10 cellular contexts compared by ENCODE assay signal in genomic region chr4:4387531-4388311, GRCh38. TPM values are rescaled to one million over a fixed set of nuclear protein-coding genes. Genes with fewer than 3 reads are reported as not detected.
DNase-seq lines count a peak whose midpoint lies in the region; ATAC-seq lines count a peak whose summit lies in the region.
"Had no signal": no experiment of that assay in that cellular context is flagged by ENCODE, and none has a peak within 500 bp of the region (broad histone marks: within the 10 kb centered on the region; RNA-seq: fewer than 3 reads in every experiment).

No MANE protein-coding gene starts in this region.

- peaks cover 5% of the 10 kb centered on the region; the same call in 1 of the 2 replicates for H3K4me1 ChIP-seq in iPS DF 6.9 (ENCODE audit: control insufficient read depth, insufficient read depth, low read length)

- no peaks in the 10 kb centered on the region for H3K9me3 Mint-ChIP-seq in activated CD4-positive, alpha-beta T cell treated with anti-CD3 and anti-CD28 coated beads, Interleukin-2, amount 10 ng/mL, durations not matched to agents 24 days and 14 days
- H3K9me3 Mint-ChIP-seq in activated T-cell treated with anti-CD3 and anti-CD28 coated beads, Interleukin-2, amount 50 U/mL, for 72 hours: no peaks in the 10 kb centered on the region
- H3K9me3 Mint-ChIP-seq: activated T-helper 2 cell treated with anti-CD3 and anti-CD28 coated beads, Interferon-gamma antibody, Interleukin-2, Interleukin-4, amounts not matched to agents 10 μg/mL and 5 μg/mL and 100 μg/mL, durations not matched to agents 14 hours and 24 hours and 36 hours had no signal

- peaks cover 40% of the 10 kb centered on the region for H3K27me3 Mint-ChIP-seq in activated CD4-positive, alpha-beta T cell treated with anti-CD3 and anti-CD28 coated beads, Interleukin-2, amount 10 ng/mL, durations not matched to agents 24 days and 14 days
- peaks cover 35% of the 10 kb centered on the region for H3K27me3 Mint-ChIP-seq in activated T-cell treated with anti-CD3 and anti-CD28 coated beads, Interleukin-2, amount 50 U/mL, for 72 hours (ENCODE audit: low read depth)

- no peaks in the 10 kb centered on the region for H3K36me3 Mint-ChIP-seq in activated CD4-positive, alpha-beta T cell treated with anti-CD3 and anti-CD28 coated beads, Interleukin-2, amount 10 ng/mL, durations not matched to agents 24 days and 14 days (ENCODE audit: low read depth)
- no peaks in the 10 kb centered on the region for H3K36me3 Mint-ChIP-seq in activated T-cell treated with anti-CD3 and anti-CD28 coated beads, Interleukin-2, amount 50 U/mL, for 72 hours (ENCODE audit: insufficient read depth in 2 of 2)

- peaks cover 3% of the 10 kb centered on the region for H3K4me1 Mint-ChIP-seq in activated CD4-positive, alpha-beta T cell treated with anti-CD3 and anti-CD28 coated beads, Interleukin-2, amount 10 ng/mL, durations not matched to agents 24 days and 14 days
- H3K4me1 Mint-ChIP-seq in activated T-cell treated with anti-CD3 and anti-CD28 coated beads, Interleukin-2, amount 50 U/mL, for 72 hours (ENCODE audit: low read depth): no peaks in the 10 kb centered on the region

- peak overlapping the region; percentile 81 for H3K4me3 ChIP-seq in iPS DF 6.9 (ENCODE audit: low read length)

- no peak for DNase-seq in activated CD4-positive, alpha-beta T cell treated with anti-CD3 and anti-CD28 coated beads, Interleukin-2, amount 10 ng/mL, durations not matched to agents 24 days and 14 days
- DNase-seq in activated CD4-positive, alpha-beta T cell treated with anti-CD3 and anti-CD28 coated beads, Interleukin-2, amount 50 U/mL, for 4 hours: no peak
- peak in 1 of 2 donors; percentile 15 for DNase-seq in activated T-cell treated with anti-CD3 and anti-CD28 coated beads, Interleukin-2, amount 50 U/mL, for 72 hours
- DNase-seq in iPS DF 6.9 (ENCODE audit: low read depth, low spot score) (no peak), HT-29 (ENCODE audit: low spot score) (no peak), SW 1271 (lab: John Stamatoyannopoulos, UW) (no peak)
- DNase-seq in stimulated activated naive CD8-positive, alpha-beta T cell treated with anti-CD3 and anti-CD28 coated beads, Interleukin-15, Interleukin-2, amounts not matched to agents 100 U/mL and 50 U/mL, for 24 hours: peak; percentile 19
- no peak for DNase-seq in stimulated activated CD4-positive, alpha-beta T cell treated with anti-CD3 and anti-CD28 coated beads, Interleukin-2, amount 100 ng/mL, for 48 hours

- peaks cover 2% of the 10 kb centered on the region; the same call in 1 of the 2 replicates for H3K36me3 ChIP-seq in iPS DF 6.9 (ENCODE audit: control insufficient read depth, insufficient read depth, low read length)

- WGBS in iPS DF 6.9 (ENCODE audit: insufficient coverage, insufficient read length): no CpG with 5 or more reads among the region's 62 CpGs

- no peak overlapping the region for H3K27ac Mint-ChIP-seq in activated CD4-positive, alpha-beta T cell treated with anti-CD3 and anti-CD28 coated beads, Interleukin-2, amount 10 ng/mL, durations not matched to agents 24 days and 14 days
- H3K27ac Mint-ChIP-seq in activated T-cell treated with anti-CD3 and anti-CD28 coated beads, Interleukin-2, amount 50 U/mL, for 72 hours: no peak overlapping the region
- H3K27ac Mint-ChIP-seq: activated T-helper 2 cell treated with anti-CD3 and anti-CD28 coated beads, Interferon-gamma antibody, Interleukin-2, Interleukin-4, amounts not matched to agents 10 μg/mL and 5 μg/mL and 100 μg/mL, durations not matched to agents 14 hours and 24 hours and 36 hours had no signal

- H3K27me3 ChIP-seq in iPS DF 6.9 (ENCODE audit: control insufficient read depth, insufficient read depth, low read length): peaks cover 7% of the 10 kb centered on the region; the same call in 1 of the 2 replicates

- no peaks in the 10 kb centered on the region for H3K9me3 ChIP-seq in iPS DF 6.9 (ENCODE audit: control insufficient read depth, insufficient read depth, low read length)

- H3K27ac ChIP-seq in iPS DF 6.9 (ENCODE audit: low read length): no peak overlapping the region
- H3K27ac ChIP-seq: HL-60 had no signal

- intact Hi-C loops in activated CD4-positive, alpha-beta T cell treated with anti-CD3 and anti-CD28 coated beads, Interleukin-2, amount 10 ng/mL, durations not matched to agents 24 days and 14 days (cut with micrococcal nuclease): no loop called here

- peak overlapping the region; percentile 64 for H3K4me3 Mint-ChIP-seq in activated CD4-positive, alpha-beta T cell treated with anti-CD3 and anti-CD28 coated beads, Interleukin-2, amount 10 ng/mL, durations not matched to agents 24 days and 14 days
- H3K4me3 Mint-ChIP-seq in activated T-cell treated with anti-CD3 and anti-CD28 coated beads, Interleukin-2, amount 50 U/mL, for 72 hours: peak overlapping the region; percentile 52 to 82

- ATAC-seq in activated T-cell treated with anti-CD3 and anti-CD28 coated beads, Interleukin-2, amount 50 U/mL, for 72 hours (replicated peaks in 1 of 2): no peak
- ATAC-seq in stimulated activated naive CD8-positive, alpha-beta T cell treated with anti-CD3 and anti-CD28 coated beads, Interleukin-15, Interleukin-2, amounts not matched to agents 100 U/mL and 50 U/mL, for 24 hours: no peak

RNA-seq across cellular contexts. Expression of gene NSG1, which starts 0.8 kb away (rescaled TPM):
- 0.09 and 0.44 TPM in 2 replicates for total RNA-seq in activated CD4-positive, alpha-beta T cell treated with anti-CD3 and anti-CD28 coated beads, Interleukin-2, amount 10 ng/mL, durations not matched to agents 24 days and 14 days
- total RNA-seq in activated T-cell treated with anti-CD3 and anti-CD28 coated beads, Interleukin-2, amount 50 U/mL, for 72 hours: 1 to 10 TPM; 1.0 to 3.2 TPM
- not detected in 2 replicates for total RNA-seq in HT-29 (2014; rRNA removed; shearing (Covaris generic))
- total RNA-seq: activated T-helper 2 cell treated with anti-CD3 and anti-CD28 coated beads, Interferon-gamma antibody, Interleukin-2, Interleukin-4, amounts not matched to agents 10 μg/mL and 5 μg/mL and 100 μg/mL, durations not matched to agents 14 hours and 24 hours and 36 hours had no signal
